In genomic region chr5:56951131-56951945, GRCh38 we compare ENCODE assay signal across 1 cellular context.
TF ChIP-seq lines count a peak whose summit lies in the region.

No MANE protein-coding gene starts in this region.

TF ChIP-seq in H1, 55 proteins besides CTCF, POLR2A, EP300 and RAD21 (continued from another document):
- TF ChIP-seq BCL11A (IDR thresholded peaks at IDR 0.05; ENCODE audit: low read depth in 2 of 2, low read length in 2 of 2): no peak
- no peak for TF ChIP-seq ATF2 (IDR thresholded peaks at IDR 0.05; ENCODE audit: low read length)
- TF ChIP-seq BRCA1 (IDR thresholded peaks at IDR 0.05; ENCODE audit: low read depth, low read length): no peak
- no peak for TF ChIP-seq JUND (IDR thresholded peaks at IDR 0.05; ENCODE audit: low read length)
- TF ChIP-seq GABPA (IDR thresholded peaks at IDR 0.05; ENCODE audit: borderline replicate concordance, insufficient read depth, low read length): no peak
- peak; percentile 14 for TF ChIP-seq ASH2L (IDR thresholded peaks at IDR 0.05; ENCODE audit: low read length)
- TF ChIP-seq TEAD4 (IDR thresholded peaks at IDR 0.05; ENCODE audit: low read depth, low read length): no peak
- TF ChIP-seq KDM1A (IDR thresholded peaks at IDR 0.05; ENCODE audit: borderline replicate concordance, low read length): no peak
- TF ChIP-seq GTF2F1 (IDR thresholded peaks at IDR 0.05; ENCODE audit: borderline replicate concordance, low read depth, low read length): no peak
- TF ChIP-seq TBP (IDR thresholded peaks at IDR 0.05; ENCODE audit: low read depth, low read length): peak; percentile 39; the same call in 1 of the 2 replicates
- peak; percentile 68; the same call in 1 of the 2 replicates for TF ChIP-seq TAF1 (IDR thresholded peaks at IDR 0.05; ENCODE audit: low read depth, low read length)
- TF ChIP-seq, protein P1, sequence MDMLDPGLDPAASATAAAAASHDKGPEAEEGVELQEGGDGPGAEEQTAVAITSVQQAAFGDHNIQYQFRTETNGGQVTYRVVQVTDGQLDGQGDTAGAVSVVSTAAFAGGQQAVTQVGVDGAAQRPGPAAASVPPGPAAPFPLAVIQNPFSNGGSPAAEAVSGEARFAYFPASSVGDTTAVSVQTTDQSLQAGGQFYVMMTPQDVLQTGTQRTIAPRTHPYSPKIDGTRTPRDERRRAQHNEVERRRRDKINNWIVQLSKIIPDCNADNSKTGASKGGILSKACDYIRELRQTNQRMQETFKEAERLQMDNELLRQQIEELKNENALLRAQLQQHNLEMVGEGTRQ (IDR thresholded peaks at IDR 0.05; ENCODE audit: low read length): no peak
- TF ChIP-seq SIN3A (conservative IDR thresholded peaks at IDR 0.05 in 1 of 2, IDR thresholded peaks at IDR 0.05 in 1 of 2; ENCODE audit: low read depth in 1 of 2, low read length in 2 of 2): 0 out of 4 replicates have a peak, but pooled peaks of 1 of the 2 experiments have one; percentile 16
- no peak for TF ChIP-seq E2F6 (IDR thresholded peaks at IDR 0.05)
- TF ChIP-seq, protein P2, sequence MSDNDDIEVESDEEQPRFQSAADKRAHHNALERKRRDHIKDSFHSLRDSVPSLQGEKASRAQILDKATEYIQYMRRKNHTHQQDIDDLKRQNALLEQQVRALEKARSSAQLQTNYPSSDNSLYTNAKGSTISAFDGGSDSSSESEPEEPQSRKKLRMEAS (IDR thresholded peaks at IDR 0.05): no peak; the same call in 1 of the 2 replicates
- no peak for TF ChIP-seq KDM5A (IDR thresholded peaks at IDR 0.05; ENCODE audit: low read length)
- TF ChIP-seq YY1 (IDR thresholded peaks at IDR 0.05; ENCODE audit: low read depth, low read length): no peak
- no peak for TF ChIP-seq POLR2AphosphoS5 (IDR thresholded peaks at IDR 0.05; ENCODE audit: low read depth, low read length)
- TF ChIP-seq NANOG (IDR thresholded peaks at IDR 0.05; ENCODE audit: insufficient read depth, low read depth, low read length, poor library complexity, severe bottlenecking): no peak
- TF ChIP-seq CHD7 (IDR thresholded peaks at IDR 0.05; ENCODE audit: insufficient replicate concordance, low read length): no peak
- no peak for TF ChIP-seq RNF2 (IDR thresholded peaks at IDR 0.05; ENCODE audit: borderline replicate concordance, low read depth, low read length, missing control alignments, poor library complexity, severe bottlenecking)
- peak; percentile 62 for TF ChIP-seq KDM4A (IDR thresholded peaks at IDR 0.05; ENCODE audit: low read depth, low read length, severe bottlenecking)
- peak; percentile 8; the same call in 1 of the 2 replicates for TF ChIP-seq RBBP5 (IDR thresholded peaks at IDR 0.05; ENCODE audit: borderline replicate concordance, low read depth, low read length)
- TF ChIP-seq SP4 (IDR thresholded peaks at IDR 0.05; ENCODE audit: low read length): no peak
